12 cellular contexts compared by ENCODE assay signal in genomic region chr14:72801381-72801812, GRCh38.
A peak's percentile ranks its signal among the peaks of the same experiment; 100 is the strongest.
DNase-seq lines count a peak whose midpoint lies in the region; ATAC-seq and TF ChIP-seq lines count a peak whose summit lies in the region.
"Had no signal": no experiment of that assay in that cellular context is flagged by ENCODE, and none has a peak within 500 bp of the region (broad histone marks: within the 10 kb centered on the region; RNA-seq: fewer than 3 reads in every experiment).

No MANE protein-coding gene starts in this region.

- ATAC-seq in right cardiac atrium (peak in 1 of 2 donors; percentile 35), HG03521 (IDR thresholded peaks at IDR 0.05; ENCODE audit: unreplicated experiment) (no peak)

- no peak overlapping the region for H2BK15ac ChIP-seq in mesendoderm (replicated peaks; ENCODE audit: low read depth)

- no peak for TF ChIP-seq CTCF in HFF-Myc (IDR thresholded peaks at IDR 0.05; ENCODE audit: low read depth, low read length, missing control alignments)

- no peak overlapping the region for H3K56ac ChIP-seq in mesendoderm (ENCODE audit: low read length)

- H2AFZ ChIP-seq in ACC112 (ENCODE audit: low read length, unreplicated experiment): no peak overlapping the region
- H2AFZ ChIP-seq: parathyroid adenoma had no signal

- H2BK5ac ChIP-seq in mesendoderm (ENCODE audit: low read length): no peak overlapping the region

- no peak overlapping the region for H3K4ac ChIP-seq in mesendoderm (ENCODE audit: low read depth, low read length)

- DNase-seq in HFF-Myc (ENCODE audit: extremely low read depth, low read depth) (peak; percentile 54), amniotic stem cell (lab: John Stamatoyannopoulos, UW) (peak; percentile 56), right cardiac atrium (no peak), DMS79 treated with DMSO at 0.1 percent for 48 hours (lab: John Stamatoyannopoulos, UW) (no peak), amygdala (lab: John Stamatoyannopoulos, UW) (no peak), mesendoderm (no peak)
- DNase-seq: esophagus squamous epithelium; NCI-H510A treated with DMSO at 0.1 percent for 48 hours; stimulated activated naive B cell treated with anti-CD40 and anti-IgM and Interleukin-4, amounts not matched to agents 10 μg/mL and 1 μg/mL and 100 μg/mL, for 72 hours had no signal

- H3K18ac ChIP-seq in mesendoderm (ENCODE audit: low read length): no peak overlapping the region

- intact Hi-C loops in right cardiac atrium (cut with DNase I): loop anchor here in 1 of 4 donors (10.0 kb wide), 1 partner anchor 93 kb away; the partner anchor contains the start of gene DPF3

- H3K79me1 ChIP-seq in mesendoderm (ENCODE audit: low read length): no peaks in the 10 kb centered on the region

- H3K23ac ChIP-seq in mesendoderm (ENCODE audit: low read length): no peak overlapping the region

- H3K27ac ChIP-seq in ACC112 (ENCODE audit: low read depth, low read length) (peak overlapping the region; percentile 56; the same call in 1 of the 2 replicates), right cardiac atrium (ENCODE audit: low read length) (peak overlapping the region; percentile 53), mesendoderm (ENCODE audit: low read depth, low read length) (no peak overlapping the region)
- H3K27ac ChIP-seq: esophagus squamous epithelium, parathyroid adenoma had no signal

- H3K9me3 ChIP-seq in right cardiac atrium (ENCODE audit: control insufficient read depth, low read length): no peaks in the 10 kb centered on the region
- H3K9me3 ChIP-seq: esophagus squamous epithelium had no signal

- peaks cover 19% of the 10 kb centered on the region for H3K4me1 ChIP-seq in ACC112 (ENCODE audit: control insufficient read depth, insufficient read depth, low read length, unreplicated experiment)
- peaks cover 9% of the 10 kb centered on the region for H3K4me1 ChIP-seq in right cardiac atrium (ENCODE audit: control insufficient read depth, insufficient read depth, low read length)
- peaks cover 2% of the 10 kb centered on the region for H3K4me1 ChIP-seq in mesendoderm (ENCODE audit: control insufficient read depth, low read depth, low read length)
- H3K4me1 ChIP-seq: esophagus squamous epithelium, parathyroid adenoma had no signal

- no peaks in the 10 kb centered on the region for H3K36me3 ChIP-seq in ACC112 (ENCODE audit: insufficient read depth, low read length)
- no peaks in the 10 kb centered on the region for H3K36me3 ChIP-seq in mesendoderm (ENCODE audit: control insufficient read depth, insufficient read depth, low read length)
- H3K36me3 ChIP-seq: esophagus squamous epithelium had no signal

- H3K27me3 ChIP-seq in ACC112 (ENCODE audit: insufficient read depth, low read length) (no peaks in the 10 kb centered on the region), right cardiac atrium (ENCODE audit: control insufficient read depth, insufficient read depth) (no peaks in the 10 kb centered on the region), mesendoderm (ENCODE audit: insufficient read depth, low read length, poor library complexity) (no peaks in the 10 kb centered on the region)
- H3K27me3 ChIP-seq: esophagus squamous epithelium had no signal

- H2AK5ac ChIP-seq in mesendoderm (ENCODE audit: low read length): no peak overlapping the region

- H2BK120ac ChIP-seq in mesendoderm (ENCODE audit: low read depth, low read length): no peak overlapping the region

- no peak overlapping the region for H4K5ac ChIP-seq in mesendoderm (ENCODE audit: low read length)

- WGBS in right cardiac atrium: 68% methylated on average over 4 of the region's 4 CpGs
- no CpG with 5 or more reads among the region's 4 CpGs for WGBS in mesendoderm (ENCODE audit: extremely low coverage, insufficient coverage, low lambda C conversion rate)

- no peak overlapping the region for H3K4me2 ChIP-seq in mesendoderm (ENCODE audit: low read length)

- H3K4me3 ChIP-seq in ACC112 (ENCODE audit: low read depth, low read length) (no peak overlapping the region), HFF-Myc (replicated peaks; ENCODE audit: low read depth, low read length) (no peak overlapping the region), right cardiac atrium (ENCODE audit: low read length) (no peak overlapping the region), mesendoderm (ENCODE audit: low read length) (no peak overlapping the region)
- H3K4me3 ChIP-seq: esophagus squamous epithelium had no signal

- no peak overlapping the region for H3K9ac ChIP-seq in mesendoderm (ENCODE audit: low read length)
- H3K9ac ChIP-seq: parathyroid adenoma had no signal

- H4K8ac ChIP-seq in mesendoderm (ENCODE audit: low read depth, low read length): no peak overlapping the region

- H3K79me2 ChIP-seq in ACC112 (ENCODE audit: control insufficient read depth, insufficient read depth, low read length, unreplicated experiment): no peaks in the 10 kb centered on the region
- no peaks in the 10 kb centered on the region for H3K79me2 ChIP-seq in mesendoderm (ENCODE audit: control insufficient read depth, insufficient read depth, low read length)
- H3K79me2 ChIP-seq: parathyroid adenoma had no signal

Comparison
In these comparisons a context has a peak if more than half of its experiments do, and no peak if none do; other contexts are left out.
1. DNase-seq: peak in HFF-Myc (single experiment) and amniotic stem cell (single experiment); none in right cardiac atrium (0 of 3), DMS79 treated with DMSO at 0.1 percent for 48 hours (single experiment), amygdala (0 of 56) and mesendoderm (single experiment).